In genomic region chr17:72119963-72120877, GRCh38 we compare ENCODE assay signal across 9 cellular contexts. TPM values are rescaled to one million over a fixed set of nuclear protein-coding genes. Genes with fewer than 3 reads are reported as not detected.
DNase-seq lines count a peak whose midpoint lies in the region; ATAC-seq, FAIRE-seq and TF ChIP-seq lines count a peak whose summit lies in the region.
"Had no signal": no experiment of that assay in that cellular context is flagged by ENCODE, and none has a peak within 500 bp of the region (broad histone marks: within the 10 kb centered on the region; RNA-seq: fewer than 3 reads in every experiment).

No MANE protein-coding gene starts in this region.

- peak overlapping the region; percentile 13 for H3K27ac Mint-ChIP-seq in activated CD4-positive, alpha-beta memory T cell treated with anti-CD3 and anti-CD28 coated beads for 36 hours
- no peak overlapping the region for H3K27ac Mint-ChIP-seq in activated CD4-positive, alpha-beta memory T cell treated with anti-CD3 and anti-CD28 coated beads, Interleukin-2, amount 10 ng/mL, durations not matched to agents 7 days and 5 days
- peak overlapping the region; percentile 68 for H3K27ac Mint-ChIP-seq in chondrocyte (ENCODE audit: unreplicated experiment)
- H3K27ac Mint-ChIP-seq in stimulated activated memory B cell treated with anti-CD40 and anti-IgM and Interleukin-4, amounts not matched to agents 10 μg/mL and 1 μg/mL and 100 μg/mL, for 72 hours = no peak overlapping the region

- H3K36me3 ChIP-seq in liver (ENCODE audit: control insufficient read depth in 4 of 4, insufficient read depth in 3 of 4, low read depth in 1 of 4, low read length in 3 of 4) = no peaks in the 10 kb centered on the region

- no peak for DNase-seq in activated CD4-positive, alpha-beta memory T cell treated with anti-CD3 and anti-CD28 coated beads for 36 hours
- DNase-seq in activated CD4-positive, alpha-beta memory T cell treated with anti-CD3 and anti-CD28 coated beads, Interleukin-2, amount 10 ng/mL, durations not matched to agents 7 days and 5 days = no peak
- DNase-seq in NCI-H345 treated with DMSO at 0.1 percent for 48 hours (lab: John Stamatoyannopoulos, UW; ENCODE audit: unreplicated experiment) = peak; percentile 58
- no peak for DNase-seq in chondrocyte (ENCODE audit: low spot score)
- DNase-seq in urothelium cell line (ENCODE audit: low spot score) = peak; percentile 69
- DNase-seq: DND-41 had no signal

- 4% methylated on average over 65 of the region's 65 CpGs for WGBS in liver

- peak; percentile 90 for FAIRE-seq in urothelium cell line (lab: Jason Lieb, UNC)

- H3K27me3 ChIP-seq in liver (ENCODE audit: control insufficient read depth in 4 of 4, insufficient read depth in 4 of 4, low read length in 3 of 4) = peaks cover 0 to 23% (median 10%) of the 10 kb centered on the region in 4 donors

- TF ChIP-seq CTCF in chondrocyte (IDR thresholded peaks at IDR 0.05) (peak; percentile 29), liver (IDR thresholded peaks at IDR 0.05; ENCODE audit: low read depth, low read length, missing input control) (no peak)

- peak overlapping the region; percentile 46 to 62 for H3K27ac ChIP-seq in liver (ENCODE audit: low read depth in 1 of 2, low read length in 2 of 2)

- H3K4me1 ChIP-seq in liver (ENCODE audit: control insufficient read depth in 4 of 4, insufficient read depth in 4 of 4, low read length in 3 of 4) = peaks cover 15 to 55% (median 34%) of the 10 kb centered on the region in 4 donors

- no peak overlapping the region for H3K4me3 Mint-ChIP-seq in activated CD4-positive, alpha-beta memory T cell treated with anti-CD3 and anti-CD28 coated beads for 36 hours
- H3K4me3 Mint-ChIP-seq in activated CD4-positive, alpha-beta memory T cell treated with anti-CD3 and anti-CD28 coated beads, Interleukin-2, amount 10 ng/mL, durations not matched to agents 7 days and 5 days = no peak overlapping the region
- H3K4me3 Mint-ChIP-seq in chondrocyte (ENCODE audit: unreplicated experiment) = peak overlapping the region; percentile 98
- H3K4me3 Mint-ChIP-seq in stimulated activated memory B cell treated with anti-CD40 and anti-IgM and Interleukin-4, amounts not matched to agents 10 μg/mL and 1 μg/mL and 100 μg/mL, for 72 hours = no peak overlapping the region

- CTCF ChIA-PET in activated CD4-positive, alpha-beta memory T cell treated with anti-CD3 and anti-CD28 coated beads for 36 hours (lab: Charles Lee) = no interaction called here
- CTCF ChIA-PET in activated CD4-positive, alpha-beta memory T cell treated with anti-CD3 and anti-CD28 coated beads, Interleukin-2, amount 10 ng/mL, durations not matched to agents 7 days and 5 days (lab: Charles Lee) = no interaction called here

- no peaks in the 10 kb centered on the region for H3K9me3 Mint-ChIP-seq in activated CD4-positive, alpha-beta memory T cell treated with anti-CD3 and anti-CD28 coated beads for 36 hours
- no peaks in the 10 kb centered on the region for H3K9me3 Mint-ChIP-seq in activated CD4-positive, alpha-beta memory T cell treated with anti-CD3 and anti-CD28 coated beads, Interleukin-2, amount 10 ng/mL, durations not matched to agents 7 days and 5 days
- H3K9me3 Mint-ChIP-seq in chondrocyte (ENCODE audit: low read depth) = no peaks in the 10 kb centered on the region
- peaks cover 11% of the 10 kb centered on the region for H3K9me3 Mint-ChIP-seq in stimulated activated memory B cell treated with anti-CD40 and anti-IgM and Interleukin-4, amounts not matched to agents 10 μg/mL and 1 μg/mL and 100 μg/mL, for 72 hours

- POLR2A ChIA-PET in activated CD4-positive, alpha-beta memory T cell treated with anti-CD3 and anti-CD28 coated beads for 36 hours (lab: Charles Lee) = interaction anchor here (0.5 kb wide), 1 partner anchor 223 kb away, joined by 8 read pairs; no protein-coding TSS in a partner anchor
- POLR2A ChIA-PET in activated CD4-positive, alpha-beta memory T cell treated with anti-CD3 and anti-CD28 coated beads, Interleukin-2, amount 10 ng/mL, durations not matched to agents 7 days and 5 days (lab: Charles Lee) = no interaction called here

- no peaks in the 10 kb centered on the region for H3K9me3 ChIP-seq in liver (ENCODE audit: control insufficient read depth in 4 of 4, low read length in 3 of 4)

- H3K36me3 Mint-ChIP-seq in activated CD4-positive, alpha-beta memory T cell treated with anti-CD3 and anti-CD28 coated beads for 36 hours = peaks cover 3% of the 10 kb centered on the region
- H3K36me3 Mint-ChIP-seq in activated CD4-positive, alpha-beta memory T cell treated with anti-CD3 and anti-CD28 coated beads, Interleukin-2, amount 10 ng/mL, durations not matched to agents 7 days and 5 days (ENCODE audit: low read depth) = peaks cover 9% of the 10 kb centered on the region
- peaks cover 11% of the 10 kb centered on the region for H3K36me3 Mint-ChIP-seq in chondrocyte (ENCODE audit: low read depth)
- peaks cover 8% of the 10 kb centered on the region for H3K36me3 Mint-ChIP-seq in stimulated activated memory B cell treated with anti-CD40 and anti-IgM and Interleukin-4, amounts not matched to agents 10 μg/mL and 1 μg/mL and 100 μg/mL, for 72 hours

- no peak overlapping the region for H3K9ac ChIP-seq in liver (ENCODE audit: low read depth in 1 of 2, low read length in 2 of 2)

- ATAC-seq in stimulated activated memory B cell treated with anti-CD40 and anti-IgM and Interleukin-4, amounts not matched to agents 10 μg/mL and 1 μg/mL and 100 μg/mL, for 72 hours = no peak
- no peak for ATAC-seq in GM21390 (IDR thresholded peaks at IDR 0.05; ENCODE audit: unreplicated experiment)

- H3K4me3 ChIP-seq in liver (ENCODE audit: low read depth in 1 of 3, low read length in 3 of 3) = peak overlapping the region in 2 of 3 donors; percentile 46 to 57

- intact Hi-C loops in activated CD4-positive, alpha-beta memory T cell treated with anti-CD3 and anti-CD28 coated beads for 36 hours (cut with micrococcal nuclease) = loop anchor here (5.0 to 10.0 kb wide), 3 partner anchors 422 to 1483 kb away; no protein-coding TSS in a partner anchor

- TF ChIP-seq RAD21 in liver (IDR thresholded peaks at IDR 0.05) = no peak

- H3K27me3 Mint-ChIP-seq in activated CD4-positive, alpha-beta memory T cell treated with anti-CD3 and anti-CD28 coated beads for 36 hours = peaks cover 72% of the 10 kb centered on the region
- peaks cover 74% of the 10 kb centered on the region for H3K27me3 Mint-ChIP-seq in activated CD4-positive, alpha-beta memory T cell treated with anti-CD3 and anti-CD28 coated beads, Interleukin-2, amount 10 ng/mL, durations not matched to agents 7 days and 5 days
- H3K27me3 Mint-ChIP-seq in chondrocyte (ENCODE audit: low read depth) = peaks cover 20% of the 10 kb centered on the region
- H3K27me3 Mint-ChIP-seq in stimulated activated memory B cell treated with anti-CD40 and anti-IgM and Interleukin-4, amounts not matched to agents 10 μg/mL and 1 μg/mL and 100 μg/mL, for 72 hours = peaks cover 95% of the 10 kb centered on the region

- H3K4me1 Mint-ChIP-seq in activated CD4-positive, alpha-beta memory T cell treated with anti-CD3 and anti-CD28 coated beads for 36 hours (ENCODE audit: low read depth) = peaks cover 6% of the 10 kb centered on the region
- H3K4me1 Mint-ChIP-seq in activated CD4-positive, alpha-beta memory T cell treated with anti-CD3 and anti-CD28 coated beads, Interleukin-2, amount 10 ng/mL, durations not matched to agents 7 days and 5 days = peaks cover 6% of the 10 kb centered on the region
- peaks cover 53% of the 10 kb centered on the region for H3K4me1 Mint-ChIP-seq in chondrocyte (ENCODE audit: low read depth)
- peaks cover 17% of the 10 kb centered on the region for H3K4me1 Mint-ChIP-seq in stimulated activated memory B cell treated with anti-CD40 and anti-IgM and Interleukin-4, amounts not matched to agents 10 μg/mL and 1 μg/mL and 100 μg/mL, for 72 hours

TF ChIP-seq in liver, 16 proteins besides CTCF, POLR2A, EP300 and RAD21 (continues in another document):
- TF ChIP-seq ZBTB33 (IDR thresholded peaks at IDR 0.05) (no peak), RXRA (IDR thresholded peaks at IDR 0.05) (no peak), JUND (IDR thresholded peaks at IDR 0.05) (no peak), HNF4G (IDR thresholded peaks at IDR 0.05) (no peak), GABPA (IDR thresholded peaks at IDR 0.05 in 1 of 2, conservative IDR thresholded peaks at IDR 0.05 in 1 of 2) (no peak), ATF3 (IDR thresholded peaks at IDR 0.05) (no peak), FOXA2 (IDR thresholded peaks at IDR 0.05) (no peak), NR2F2 (IDR thresholded peaks at IDR 0.05) (no peak), EGR1 (IDR thresholded peaks at IDR 0.05; ENCODE audit: low read depth in 2 of 2) (no peak), MAX (IDR thresholded peaks at IDR 0.05) (no peak), FOXA1 (IDR thresholded peaks at IDR 0.05) (no peak), YY1 (IDR thresholded peaks at IDR 0.05) (no peak), SP1 (IDR thresholded peaks at IDR 0.05) (no peak), HNF4A (conservative IDR thresholded peaks at IDR 0.05) (no peak)

RNA-seq across cellular contexts. Expression of gene SOX9, which starts 0.6 kb away (rescaled TPM):
- not detected for total RNA-seq in activated CD4-positive, alpha-beta memory T cell treated with anti-CD3 and anti-CD28 coated beads for 36 hours
- total RNA-seq in activated CD4-positive, alpha-beta memory T cell treated with anti-CD3 and anti-CD28 coated beads, Interleukin-2, amount 10 ng/mL, durations not matched to agents 7 days and 5 days = not detected
- total RNA-seq in chondrocyte (9.5 to 23.8 TPM (median 10.5 TPM) in 3 replicates), liver (1 to 10 TPM in 1 of 2 donors, under 1 TPM in 1; 0.84 to 1.7 TPM)
- polyA plus RNA-seq in liver = 1 to 10 TPM in 1 of 2 donors, under 1 TPM in 1; 0.42 to 1.1 TPM

Comparison
In these comparisons a context has a peak if more than half of its experiments do, and no peak if none do; other contexts are left out.
1. H3K27ac Mint-ChIP-seq: peak in activated CD4-positive, alpha-beta memory T cell treated with anti-CD3 and anti-CD28 coated beads for 36 hours (single experiment) and chondrocyte (single experiment); none in activated CD4-positive, alpha-beta memory T cell treated with anti-CD3 and anti-CD28 coated beads, Interleukin-2, amount 10 ng/mL, durations not matched to agents 7 days and 5 days (single experiment) and stimulated activated memory B cell treated with anti-CD40 and anti-IgM and Interleukin-4, amounts not matched to agents 10 μg/mL and 1 μg/mL and 100 μg/mL, for 72 hours (single experiment).
2. DNase-seq: peak in NCI-H345 treated with DMSO at 0.1 percent for 48 hours (single experiment) and urothelium cell line (single experiment); none in activated CD4-positive, alpha-beta memory T cell treated with anti-CD3 and anti-CD28 coated beads for 36 hours (single experiment), activated CD4-positive, alpha-beta memory T cell treated with anti-CD3 and anti-CD28 coated beads, Interleukin-2, amount 10 ng/mL, durations not matched to agents 7 days and 5 days (single experiment) and chondrocyte (single experiment).